ENCODE assay signal across 18 cellular contexts in the genomic region with DNA sequence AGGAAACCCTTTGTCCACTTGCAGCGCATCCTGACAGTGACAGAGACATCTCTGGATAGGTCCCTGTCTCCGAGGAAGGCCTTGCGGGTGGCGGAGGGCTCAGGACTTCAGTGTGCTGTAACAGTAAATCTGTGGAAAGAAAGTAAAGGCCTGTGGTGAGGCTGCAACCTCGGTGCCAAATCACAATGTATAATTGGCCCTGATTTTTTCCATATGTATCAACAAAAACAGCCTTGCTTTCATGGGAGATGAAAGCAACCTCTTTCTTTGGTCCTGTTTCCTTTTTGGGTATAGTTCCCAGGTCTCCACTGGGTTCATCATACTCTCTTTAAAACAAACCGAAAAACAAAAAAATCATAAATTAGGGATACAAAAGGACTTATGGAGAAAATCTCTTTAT.
A peak's percentile ranks its signal among the peaks of the same experiment; 100 is the strongest.
DNase-seq lines count a peak whose midpoint lies in the region; FAIRE-seq and TF ChIP-seq lines count a peak whose summit lies in the region.
"Had no signal": no experiment of that assay in that cellular context is flagged by ENCODE, and none has a peak within 500 bp of the region (broad histone marks: within the 10 kb centered on the region; RNA-seq: fewer than 3 reads in every experiment).

No MANE protein-coding gene starts in this region.

- H3K4me1 ChIP-seq in SK-N-SH (ENCODE audit: control insufficient read depth in 1 of 2, insufficient read depth in 2 of 2, low read depth in 1 of 2, low read length in 1 of 2): peaks cover 4 to 27% of the 10 kb centered on the region in 2 experiments; a peak in 3 of 4 replicates
- no peaks in the 10 kb centered on the region for H3K4me1 ChIP-seq in vagina
- H3K4me1 ChIP-seq: Caco-2 had no signal

- no peaks in the 10 kb centered on the region for H3K9me3 ChIP-seq in SK-N-SH
- H3K9me3 ChIP-seq in vagina: no peaks in the 10 kb centered on the region
- H3K9me3 ChIP-seq: Caco-2 had no signal

- H3K79me2 ChIP-seq in SK-N-SH (ENCODE audit: insufficient read depth): no peaks in the 10 kb centered on the region

- WGBS in SK-N-SH (ENCODE audit: low lambda C conversion rate): 60% methylated on average over 6 of the region's 6 CpGs

- peak; percentile 41 for DNase-seq in SK-N-SH
- no peak for DNase-seq in bronchial epithelial cell (ENCODE audit: low read depth)
- DNase-seq in vagina (ENCODE audit: extremely low spot score in 2 of 2): peak; percentile 49 to 55
- no peak for DNase-seq in D341Med (ENCODE audit: low spot score)
- DNase-seq in Calu3: no peak
- DNase-seq in erythroblast (lab: John Stamatoyannopoulos, UW): no peak
- DNase-seq: C1 segment of cervical spinal cord; Caco-2; CD4-positive, alpha-beta memory T cell; DMS153; DMS79; EL; GDM1; H9; HFFc6 had no signal

- H3F3A ChIP-seq in SK-N-SH (replicated peaks; ENCODE audit: insufficient read depth): no peaks in the 10 kb centered on the region

- no peak overlapping the region for H3K27ac Mint-ChIP-seq in Calu3 (ENCODE audit: unreplicated experiment)
- H3K27ac Mint-ChIP-seq: CD4-positive, alpha-beta memory T cell; GM23338; H9; HFFc6 had no signal

- TF ChIP-seq POLR2A in vagina (IDR thresholded peaks at IDR 0.05): no peak
- TF ChIP-seq POLR2A in erythroblast (IDR thresholded peaks at IDR 0.05; ENCODE audit: low read length): no peak

- peak; percentile 28; the same call in 1 of the 2 replicates for TF ChIP-seq RAD21 in SK-N-SH (IDR thresholded peaks at IDR 0.05; ENCODE audit: low read length)

- H3K4me3 Mint-ChIP-seq in Calu3 (ENCODE audit: low read depth, unreplicated experiment): no peak overlapping the region
- H3K4me3 Mint-ChIP-seq: CD4-positive, alpha-beta memory T cell; GM23338; H9; HFFc6 had no signal

- H3K36me3 Mint-ChIP-seq in Calu3 (ENCODE audit: insufficient read depth, unreplicated experiment): no peaks in the 10 kb centered on the region

- FAIRE-seq in bronchial epithelial cell (lab: Jason Lieb, UNC): peak; percentile 36
- FAIRE-seq: GM12878, GM18507 had no signal

- H3K27me3 ChIP-seq in SK-N-SH (ENCODE audit: insufficient read depth) (no peaks in the 10 kb centered on the region), bronchial epithelial cell (ENCODE audit: control insufficient read depth, insufficient read depth, low read length) (no peaks in the 10 kb centered on the region), vagina (no peaks in the 10 kb centered on the region)

- H3K4me3 ChIP-seq in SK-N-SH (ENCODE audit: low read depth in 2 of 2, low read length in 1 of 2) (no peak overlapping the region), bronchial epithelial cell (ENCODE audit: low read depth, low read length) (no peak overlapping the region), vagina (no peak overlapping the region)
- H3K4me3 ChIP-seq: GM12878, GM23338 had no signal

- intact Hi-C loops in vagina (cut with DNase I): no loop called here
- intact Hi-C loops in Calu3 (cut with micrococcal nuclease; ENCODE audit: unreplicated experiment): loop anchor here (2.0 kb wide), 1 partner anchor 24 kb away; no protein-coding TSS in a partner anchor

- POLR2A ChIA-PET in SK-N-SH (lab: Yijun Ruan, JAX): no interaction called here

- peaks cover 3% of the 10 kb centered on the region for H3K9me3 Mint-ChIP-seq in Calu3 (ENCODE audit: low read depth, unreplicated experiment)

- TF ChIP-seq EP300 in SK-N-SH (IDR thresholded peaks at IDR 0.05; ENCODE audit: borderline replicate concordance in 1 of 2, low read depth in 1 of 2, low read length in 1 of 2): peak in 1 of 2 experiments; percentile 72; a peak in 2 of 4 replicates

- no peak for TF ChIP-seq CTCF in SK-N-SH (IDR thresholded peaks at IDR 0.05)
- TF ChIP-seq CTCF in bronchial epithelial cell (IDR thresholded peaks at IDR 0.05; ENCODE audit: insufficient read depth, low read length, severe bottlenecking): no peak
- TF ChIP-seq CTCF in vagina (IDR thresholded peaks at IDR 0.05): no peak
- TF ChIP-seq CTCF in Calu3 (IDR thresholded peaks at IDR 0.05; ENCODE audit: unreplicated experiment): no peak

- H3K4me1 Mint-ChIP-seq in Calu3 (ENCODE audit: low read depth, unreplicated experiment): no peaks in the 10 kb centered on the region

- H3K36me3 ChIP-seq in SK-N-SH (replicated peaks in 1 of 2; ENCODE audit: control insufficient read depth in 1 of 2, insufficient read depth in 2 of 2, low read length in 1 of 2) (no peaks in the 10 kb centered on the region), bronchial epithelial cell (ENCODE audit: control insufficient read depth, insufficient read depth, low read length) (no peaks in the 10 kb centered on the region), vagina (no peaks in the 10 kb centered on the region)

- peaks cover 27% of the 10 kb centered on the region for H3K27me3 Mint-ChIP-seq in Calu3 (ENCODE audit: unreplicated experiment)
- H3K27me3 Mint-ChIP-seq: CD4-positive, alpha-beta memory T cell had no signal

- H3K27ac ChIP-seq in SK-N-SH (ENCODE audit: low read depth in 2 of 2, low read length in 1 of 2): peak overlapping the region in 1 of 2 experiments; percentile 80; a peak in 1 of 4 replicates
- no peak overlapping the region for H3K27ac ChIP-seq in vagina

- CTCF ChIA-PET in SK-N-SH (lab: Yijun Ruan, JAX): interaction anchor here (1.8 kb wide), 1 partner anchor 14 kb away, joined by 6 read pairs; no protein-coding TSS in a partner anchor
- CTCF ChIA-PET in Calu3 (lab: Charles Lee): no interaction called here

- no peak overlapping the region for H3K9ac ChIP-seq in SK-N-SH

- H4K20me1 ChIP-seq in SK-N-SH (ENCODE audit: insufficient read depth): no peaks in the 10 kb centered on the region

- H3K9me2 ChIP-seq in SK-N-SH: no peaks in the 10 kb centered on the region

- H3K4me2 ChIP-seq in SK-N-SH: no peak overlapping the region
- H3K4me2 ChIP-seq: GM23338 had no signal

- no peak overlapping the region for H2AFZ ChIP-seq in SK-N-SH (ENCODE audit: low read depth)
- H2AFZ ChIP-seq: GM23338 had no signal

- no TSS peak for BruUV-seq in Calu3 (replicated peaks; lab: Mats Ljungman, UMichigan)

TF ChIP-seq in SK-N-SH, 30 proteins besides CTCF, POLR2A, EP300 and RAD21:
- no peak for TF ChIP-seq TAF1 (IDR thresholded peaks at IDR 0.05; ENCODE audit: borderline replicate concordance, low read depth, low read length)
- no peak for TF ChIP-seq RCOR1 (IDR thresholded peaks at IDR 0.05; ENCODE audit: low read length)
- peak; percentile 46; the same call in 1 of the 2 replicates for TF ChIP-seq TCF12 (IDR thresholded peaks at IDR 0.05)
- TF ChIP-seq CHD2 (IDR thresholded peaks at IDR 0.05; ENCODE audit: low read length, partially characterized antibody): peak; percentile 36
- no peak for TF ChIP-seq ELF1 (IDR thresholded peaks at IDR 0.05)
- peak; percentile 28; the same call in 1 of the 2 replicates for TF ChIP-seq MXI1 (IDR thresholded peaks at IDR 0.05; ENCODE audit: low read depth, low read length)

Comparison
In these comparisons a context has a peak if more than half of its experiments do, and no peak if none do; other contexts are left out.
1. DNase-seq: peak in SK-N-SH (single experiment) and vagina (2 of 2); none in bronchial epithelial cell (single experiment), D341Med (single experiment), Calu3 (single experiment) and erythroblast (0 of 2).